Comparison of ENCODE assay signal across 6 cellular contexts in genomic region chr2:61851270-61851669, GRCh38. TPM values are rescaled to one million over a fixed set of nuclear protein-coding genes. Genes with fewer than 3 reads are reported as not detected.
A peak's percentile ranks its signal among the peaks of the same experiment; 100 is the strongest.
DNase-seq lines count a peak whose midpoint lies in the region; ATAC-seq, FAIRE-seq and TF ChIP-seq lines count a peak whose summit lies in the region.
"Not testable (repeated sequence)": the region's sequence is repeated elsewhere in the genome, so short reads cannot be mapped to it uniquely, and the experiment has no call there.

No MANE protein-coding gene starts in this region.

- ATAC-seq in CD4-positive, alpha-beta T cell (ENCODE audit: poor library complexity), result not testable (repeated sequence)

- H3K27ac ChIP-seq in CD4-positive, alpha-beta T cell (ENCODE audit: low read depth, low read length); H9 (ENCODE audit: insufficient read length, low read depth, low read length); OCI-LY1 (ENCODE audit: low read depth, low read length, poor library complexity, severe bottlenecking); WERI-Rb-1; H1 (ENCODE audit: low read depth, low read length): not testable (repeated sequence)

- H3K36me3 Mint-ChIP-seq in CD4-positive, alpha-beta T cell (ENCODE audit: low read depth); H9 (ENCODE audit: insufficient read depth in 1 of 3, low read depth in 3 of 3); neural crest cell (ENCODE audit: low read depth): not testable (repeated sequence)

- not testable (repeated sequence) for H2AK5ac ChIP-seq in H9 (ENCODE audit: insufficient read length, low read length); H1 (ENCODE audit: low read depth, low read length)

- H3K14ac ChIP-seq in H9 (ENCODE audit: insufficient read depth, low read length); H1 (ENCODE audit: insufficient read length): not testable (repeated sequence)

- not testable (repeated sequence) for H3K27ac Mint-ChIP-seq in CD4-positive, alpha-beta T cell; neural crest cell (ENCODE audit: unreplicated experiment)
- peak overlapping the region in 1 of 3 experiments; percentile 48; a peak in 1 of 7 replicates for H3K27ac Mint-ChIP-seq in H9

- FAIRE-seq in H1 (lab: Jason Lieb, UNC), result not testable (repeated sequence)

- not testable (repeated sequence) for H3K56ac ChIP-seq in H9 (ENCODE audit: insufficient read length, low read depth, low read length); H1 (replicated peaks; ENCODE audit: insufficient read length, low read depth, low read length)

- not testable (repeated sequence) for H4K5ac ChIP-seq in H9 (ENCODE audit: insufficient read length, low read depth, low read length); H1 (ENCODE audit: insufficient read length, low read depth, low read length)

- H3K4ac ChIP-seq in H9 (ENCODE audit: low read depth, low read length); H1 (replicated peaks; ENCODE audit: insufficient read length, low read depth, low read length): not testable (repeated sequence)

- H3K79me1 ChIP-seq in H9 (ENCODE audit: insufficient read depth, low read depth, low read length, poor library complexity, severe bottlenecking); H1 (ENCODE audit: low read depth, low read length): not testable (repeated sequence)

- intact Hi-C loops in CD4-positive, alpha-beta T cell (cut with DNase I, micrococcal nuclease), result loop anchor here (5.0 to 10.0 kb wide), 4 partner anchors 89 to 324 kb away; partner anchors contain the start of gene XPO1 (in 1 of the 2)

- not testable (repeated sequence) for H3T11ph ChIP-seq in H9 (ENCODE audit: low read length)

- H3F3A ChIP-seq in OCI-LY1 (ENCODE audit: insufficient read depth, low read length), result not testable (repeated sequence)

- not testable (repeated sequence) for H2BK12ac ChIP-seq in H9 (ENCODE audit: insufficient read length, low read depth, low read length); H1 (ENCODE audit: low read depth, low read length)

- H3K4me3 ChIP-seq in OCI-LY1 (ENCODE audit: low read depth, low read length, poor library complexity, severe bottlenecking); WERI-Rb-1 (ENCODE audit: low read depth, low read length); H1 (ENCODE audit: extremely low read depth in 1 of 4, insufficient read depth in 2 of 4, low read depth in 3 of 4, low read length in 4 of 4): not testable (repeated sequence)

- not testable (repeated sequence) for H3K9ac ChIP-seq in H9 (ENCODE audit: extremely low read depth, insufficient read length, low read length); OCI-LY1 (ENCODE audit: low read length); H1 (replicated peaks in 1 of 4; ENCODE audit: extremely low read depth in 1 of 4, low read depth in 3 of 4, low read length in 3 of 4)

- not testable (repeated sequence) for H4K20me1 ChIP-seq in H9 (ENCODE audit: control insufficient read depth, insufficient read depth, insufficient read length); OCI-LY1 (ENCODE audit: insufficient read depth, low read length); H1 (replicated peaks in 1 of 2; ENCODE audit: control insufficient read depth in 1 of 2, insufficient read depth in 2 of 2, low read length in 2 of 2)

- TF ChIP-seq RAD21 in H1 (IDR thresholded peaks at IDR 0.05 in 1 of 2, conservative IDR thresholded peaks at IDR 0.05 in 1 of 2; ENCODE audit: low read depth in 2 of 2, low read length in 2 of 2), result peak in 1 of 2 experiments; percentile 27; a peak in 1 of 4 replicates

- H3K4me1 Mint-ChIP-seq in CD4-positive, alpha-beta T cell (ENCODE audit: low read depth), result peaks cover 16% of the 10 kb centered on the region
- H3K4me1 Mint-ChIP-seq in H9 (peaks cover 10 to 15% of the 10 kb centered on the region in 2 experiments), neural crest cell (peaks cover 27% of the 10 kb centered on the region)

- not testable (repeated sequence) for H3K27me3 Mint-ChIP-seq in CD4-positive, alpha-beta T cell; H9 (ENCODE audit: low read depth); neural crest cell (ENCODE audit: low read depth)

- not testable (repeated sequence) for H3K4me2 ChIP-seq in H9 (ENCODE audit: insufficient read depth, insufficient read length, low read length); OCI-LY1 (ENCODE audit: low read length); H1 (ENCODE audit: insufficient read depth in 1 of 2, low read depth in 2 of 2, low read length in 2 of 2)

- not testable (repeated sequence) for H3K9me3 Mint-ChIP-seq in CD4-positive, alpha-beta T cell; H9; neural crest cell

- not testable (repeated sequence) for H2BK20ac ChIP-seq in H9 (ENCODE audit: low read depth, low read length, poor library complexity, severe bottlenecking); H1 (ENCODE audit: low read length)

- TF ChIP-seq POLR2A in H1 (IDR thresholded peaks at IDR 0.05; ENCODE audit: control extremely low read depth in 1 of 2, low read depth in 2 of 2, low read length in 2 of 2), result not testable (repeated sequence)

- H4K91ac ChIP-seq in H9 (ENCODE audit: insufficient read length, low read depth, low read length); H1 (replicated peaks; ENCODE audit: insufficient read length, low read length): not testable (repeated sequence)

- POLR2A ChIA-PET in CD4-positive, alpha-beta T cell (lab: Charles Lee), result not testable (repeated sequence)
- POLR2A ChIA-PET in H1 (lab: Charles Lee; ENCODE audit: partially characterized antibody), result interaction anchor here (1.2 kb wide), 2 partner anchors 16 to 325 kb away, joined by 3 read pairs; no protein-coding TSS in a partner anchor

- not testable (repeated sequence) for H3K27me3 ChIP-seq in CD4-positive, alpha-beta T cell (ENCODE audit: control insufficient read depth, insufficient read depth, low read length); H9 (ENCODE audit: insufficient read depth, low read length); OCI-LY1 (ENCODE audit: insufficient read depth, low read length); WERI-Rb-1 (ENCODE audit: insufficient read depth, low read depth, severe bottlenecking); H1 (replicated peaks in 1 of 4; ENCODE audit: control insufficient read depth in 3 of 4, extremely low read depth in 1 of 4, insufficient read depth in 3 of 4, low read length in 3 of 4)

- peak overlapping the region; percentile 54 for H3K4me3 Mint-ChIP-seq in CD4-positive, alpha-beta T cell
- 0 out of 5 replicates have a peak overlapping the region, but pooled peaks of 1 of the 2 experiments have one; percentile 14 for H3K4me3 Mint-ChIP-seq in H9
- peak overlapping the region; percentile 79 for H3K4me3 Mint-ChIP-seq in neural crest cell

- CTCF ChIA-PET in CD4-positive, alpha-beta T cell (lab: Charles Lee), result not testable (repeated sequence)
- CTCF ChIA-PET in H1 (lab: Charles Lee; ENCODE audit: partially characterized antibody), result interaction anchor here (0.6 to 1.7 kb wide), 9 partner anchors 9 to 1780 kb away, joined by 3 to 10 read pairs (median 3); no protein-coding TSS in a partner anchor

- not testable (repeated sequence) for H3K79me2 ChIP-seq in H9 (ENCODE audit: insufficient read depth, low read length); OCI-LY1 (ENCODE audit: insufficient read depth, low read length); H1 (ENCODE audit: control insufficient read depth in 1 of 2, insufficient read depth in 2 of 2, low read length in 2 of 2)

- H2BK120ac ChIP-seq in H9 (ENCODE audit: low read depth, low read length, poor library complexity, severe bottlenecking); H1 (replicated peaks; ENCODE audit: low read depth, low read length): not testable (repeated sequence)

- not testable (repeated sequence) for H3K9me2 ChIP-seq in OCI-LY1 (ENCODE audit: low read depth, low read length)

- not testable (repeated sequence) for H4K8ac ChIP-seq in H9 (replicated peaks; ENCODE audit: insufficient read length, low read depth, low read length); H1 (ENCODE audit: extremely low read depth, insufficient read depth, low read length)

- not testable (repeated sequence) for H3K4me1 ChIP-seq in H9 (ENCODE audit: insufficient read depth, low read length); H1 (replicated peaks in 1 of 4; ENCODE audit: control insufficient read depth in 3 of 4, insufficient read depth in 4 of 4, low read length in 3 of 4)
- peaks cover 31% of the 10 kb centered on the region for H3K4me1 ChIP-seq in OCI-LY1 (ENCODE audit: insufficient read depth, low read length, severe bottlenecking)

- TF ChIP-seq CTCF in CD4-positive, alpha-beta T cell (IDR thresholded peaks at IDR 0.05); neural crest cell (conservative IDR thresholded peaks at IDR 0.05): not testable (repeated sequence)
- peak; percentile 57 for TF ChIP-seq CTCF in H9 (conservative IDR thresholded peaks at IDR 0.05)
- peak; percentile 38; the same call in 1 of the 2 replicates for TF ChIP-seq CTCF in OCI-LY1 (IDR thresholded peaks at IDR 0.05; ENCODE audit: low read length)
- 0 out of 2 replicates have a peak, but pooled peaks have one; percentile 5 for TF ChIP-seq CTCF in WERI-Rb-1 (IDR thresholded peaks at IDR 0.05; ENCODE audit: low read depth, low read length)
- TF ChIP-seq CTCF in H1 (IDR thresholded peaks at IDR 0.05; ENCODE audit: control extremely low read depth in 1 of 3, insufficient read depth in 1 of 3, low read depth in 1 of 3, low read length in 3 of 3), result peak; percentile 27 to 37 (median 36)

- not testable (repeated sequence) for H3K18ac ChIP-seq in H9 (ENCODE audit: insufficient read length, low read depth, low read length); H1 (ENCODE audit: extremely low read depth, low read length)

- H3K23ac ChIP-seq in H9 (ENCODE audit: insufficient read length, low read depth, low read length); H1 (ENCODE audit: insufficient read length): not testable (repeated sequence)

- not testable (repeated sequence) for H2AFZ ChIP-seq in H9 (ENCODE audit: low read length); OCI-LY1 (ENCODE audit: low read length); H1 (ENCODE audit: low read length)

- TF ChIP-seq EP300 in H1 (IDR thresholded peaks at IDR 0.05; ENCODE audit: borderline replicate concordance in 1 of 2, low read depth in 2 of 2, low read length in 2 of 2), result not testable (repeated sequence)

- H2BK15ac ChIP-seq in H9 (ENCODE audit: low read depth, low read length); H1 (ENCODE audit: low read length): not testable (repeated sequence)

- not testable (repeated sequence) for H2BK5ac ChIP-seq in H9 (ENCODE audit: insufficient read length, low read length); H1 (ENCODE audit: low read depth, low read length)

- DNase-seq in CD4-positive, alpha-beta T cell; H9; WERI-Rb-1; neural crest cell (ENCODE audit: low read depth, low spot score): not testable (repeated sequence)
- DNase-seq in H1 (ENCODE audit: low read depth in 1 of 2, low spot score in 2 of 2), result peak in 1 of 2 experiments; percentile 56

- H3K23me2 ChIP-seq in H9 (ENCODE audit: insufficient read length, low read depth, low read length, poor library complexity, severe bottlenecking), result not testable (repeated sequence)
- peaks cover 16% of the 10 kb centered on the region for H3K23me2 ChIP-seq in H1 (ENCODE audit: low read depth, low read length)

- WGBS in H9 (ENCODE audit: extremely low coverage, insufficient read length, low lambda C conversion rate), result no CpG with 5 or more reads among the region's 10 CpGs
- WGBS in H1 (ENCODE audit: extremely low coverage in 1 of 2, insufficient coverage in 1 of 2, insufficient read length in 1 of 2, insufficient replicate concordance in 2 of 2, low coverage in 1 of 2, low lambda C conversion rate in 2 of 2, missing lambda C conversion rate in 1 of 2), 2 experiments, result 83% methylated on average over 10 of the region's 10 CpGs; no CpG with 5 or more reads in 1 of the 2 experiments

- H3K36me3 ChIP-seq in OCI-LY1 (ENCODE audit: insufficient read depth, low read length); H1 (ENCODE audit: control insufficient read depth in 2 of 4, insufficient read depth in 4 of 4, low read length in 3 of 4): not testable (repeated sequence)
- peaks cover 14% of the 10 kb centered on the region for H3K36me3 ChIP-seq in WERI-Rb-1

- not testable (repeated sequence) for H3K9me3 ChIP-seq in CD4-positive, alpha-beta T cell (ENCODE audit: control insufficient read depth, low read length); H9 (ENCODE audit: control insufficient read depth, low read depth, low read length); OCI-LY1 (ENCODE audit: low read length); WERI-Rb-1 (ENCODE audit: severe bottlenecking); H1 (ENCODE audit: insufficient read depth in 2 of 2, low read depth in 1 of 2, low read length in 1 of 2)

RNA-seq across cellular contexts. Expression of gene FAM161A, which starts 2.6 kb away (rescaled TPM):
- 1 to 10 TPM in 1 of 2 experiments, under 1 TPM in 1; 0.91 to 1.0 TPM for total RNA-seq in CD4-positive, alpha-beta T cell
- 13.3 and 15.8 TPM in 2 replicates for total RNA-seq in H9 (2021)
- total RNA-seq in H1 (2021; fragmentation: NEBNext Ultra II Directional; extraction: Animal tissue kit (Norgen Biotek cat#: 25700)), result 9.7 and 10.2 TPM in 2 replicates
- polyA plus RNA-seq in H1 (2011; rRNA removed), result 1.5 and 1.6 TPM in 2 replicates
- polyA plus RNA-seq in H1 (2011; cell fraction: cytosol; rRNA removed), result 3.2 TPM
- 1.7 TPM for polyA plus RNA-seq in H1 (2011; cell fraction: nucleus; rRNA removed)
- polyA plus RNA-seq in H1 (2012, experiment 1 of 2), result 4.0 to 9.9 TPM (median 5.9 TPM) in 4 replicates
- 0.30 TPM for polyA plus RNA-seq in H1 (2012, experiment 2 of 2)
- 11.8 TPM for polyA plus RNA-seq in H1 (2013, experiment 1 of 2)
- polyA plus RNA-seq in H1 (2013, experiment 2 of 2), result 10.9 TPM
- polyA minus RNA-seq in H1 (2011; rRNA and poly(A)+ RNA removed), result 1.8 and 3.3 TPM in 2 replicates
- 3.9 TPM for polyA minus RNA-seq in H1 (2011; cell fraction: cytosol; rRNA and poly(A)+ RNA removed)
- 4.6 TPM for polyA minus RNA-seq in H1 (2011; cell fraction: nucleus; rRNA and poly(A)+ RNA removed)
- 21.9 and 23.4 TPM in 2 replicates for total RNA-seq in neural crest cell

RNA-seq across cellular contexts. Expression of gene CCT4, which starts 37.2 kb away (rescaled TPM):
- total RNA-seq in CD4-positive, alpha-beta T cell, result 100 to 1,000 TPM; 100 to 114 TPM
- 351 and 360 TPM in 2 replicates for total RNA-seq in H9 (2021)
- 342 and 359 TPM in 2 replicates for total RNA-seq in H1 (2021; fragmentation: NEBNext Ultra II Directional; extraction: Animal tissue kit (Norgen Biotek cat#: 25700))
- 86.7 and 129 TPM in 2 replicates for polyA plus RNA-seq in H1 (2011; rRNA removed)
- polyA plus RNA-seq in H1 (2011; cell fraction: cytosol; rRNA removed), result 162 TPM
- polyA plus RNA-seq in H1 (2011; cell fraction: nucleus; rRNA removed), result 79.4 TPM
- 225 to 315 TPM (median 237 TPM) in 4 replicates for polyA plus RNA-seq in H1 (2012, experiment 1 of 2)
- 85.1 TPM for polyA plus RNA-seq in H1 (2012, experiment 2 of 2)
- polyA plus RNA-seq in H1 (2013, experiment 1 of 2), result 254 TPM
- polyA plus RNA-seq in H1 (2013, experiment 2 of 2), result 246 TPM
- 149 and 156 TPM in 2 replicates for polyA minus RNA-seq in H1 (2011; rRNA and poly(A)+ RNA removed)
- polyA minus RNA-seq in H1 (2011; cell fraction: cytosol; rRNA and poly(A)+ RNA removed), result 140 TPM
- polyA minus RNA-seq in H1 (2011; cell fraction: nucleus; rRNA and poly(A)+ RNA removed), result 110 TPM
- 259 and 277 TPM in 2 replicates for total RNA-seq in neural crest cell

RNA-seq across cellular contexts. Expression of gene COMMD1, which starts 54.2 kb away (rescaled TPM):
- 10 to 100 TPM; 11.5 to 13.2 TPM for total RNA-seq in CD4-positive, alpha-beta T cell
- total RNA-seq in H9 (2021) (31.5 and 34.6 TPM in 2 replicates), neural crest cell (30.1 and 30.5 TPM in 2 replicates)
- 23.5 and 27.8 TPM in 2 replicates for total RNA-seq in H1 (2021; fragmentation: NEBNext Ultra II Directional; extraction: Animal tissue kit (Norgen Biotek cat#: 25700))
- 28.3 and 32.0 TPM in 2 replicates for polyA plus RNA-seq in H1 (2011; rRNA removed)
- polyA plus RNA-seq in H1 (2011; cell fraction: cytosol; rRNA removed), result 26.2 TPM
- 13.8 TPM for polyA plus RNA-seq in H1 (2011; cell fraction: nucleus; rRNA removed)
- 29.1 to 43.4 TPM (median 38.1 TPM) in 4 replicates for polyA plus RNA-seq in H1 (2012, experiment 1 of 2)
- polyA plus RNA-seq in H1 (2012, experiment 2 of 2), result 86.7 TPM
- 30.4 TPM for polyA plus RNA-seq in H1 (2013, experiment 1 of 2)
- polyA plus RNA-seq in H1 (2013, experiment 2 of 2), result 33.5 TPM
- polyA minus RNA-seq in H1 (2011; rRNA and poly(A)+ RNA removed), result 14.3 and 14.4 TPM in 2 replicates
- 5.8 TPM for polyA minus RNA-seq in H1 (2011; cell fraction: cytosol; rRNA and poly(A)+ RNA removed)
- polyA minus RNA-seq in H1 (2011; cell fraction: nucleus; rRNA and poly(A)+ RNA removed), result 16.6 TPM
